ENCODE assay signal across 22 cellular contexts in the genomic region with DNA sequence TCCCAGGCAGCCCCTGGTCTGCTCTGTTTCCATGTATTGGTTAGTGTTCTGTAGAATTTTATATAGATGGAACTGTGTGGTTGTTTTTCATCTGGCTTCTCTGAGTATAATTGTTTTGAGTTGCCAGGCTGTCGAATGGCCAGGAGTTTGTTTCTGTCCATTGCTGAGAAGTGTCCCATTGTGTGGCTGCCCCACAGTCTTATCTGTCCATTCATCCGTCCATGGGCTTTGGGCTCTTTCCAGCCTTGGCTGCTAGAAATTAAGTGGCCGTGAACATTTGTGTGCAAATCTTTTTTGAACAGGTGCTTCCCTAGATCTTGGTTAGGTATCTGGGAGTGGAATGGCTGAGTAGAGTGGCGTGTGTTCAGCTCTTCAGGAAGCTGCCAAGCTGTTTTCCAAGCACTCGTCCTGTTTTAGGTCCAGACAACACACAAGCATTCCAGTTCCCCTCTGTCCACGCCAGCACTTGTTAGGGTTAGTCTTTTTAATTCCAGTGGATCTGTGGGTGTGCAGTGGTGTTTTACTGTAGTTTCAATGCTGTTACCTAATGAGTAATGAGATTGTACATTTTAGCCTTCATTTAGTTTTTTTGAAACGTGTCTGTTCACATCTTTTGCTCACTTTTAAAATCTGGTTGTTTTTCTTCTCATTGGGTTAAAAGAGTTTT.
DNase-seq lines count a peak whose midpoint lies in the region; ATAC-seq, FAIRE-seq and TF ChIP-seq lines count a peak whose summit lies in the region.
"Had no signal": no experiment of that assay in that cellular context is flagged by ENCODE, and none has a peak within 500 bp of the region (broad histone marks: within the 10 kb centered on the region; RNA-seq: fewer than 3 reads in every experiment).

No MANE protein-coding gene starts in this region.

- intact Hi-C loops in GM12878 (cut with micrococcal nuclease; ENCODE audit: unreplicated experiment): no loop called here

- H3K27ac Mint-ChIP-seq in CD4-positive, CD25-positive, alpha-beta regulatory T cell: peak overlapping the region; percentile 3 to 91 (median 15)
- peak overlapping the region; percentile 99 for H3K27ac Mint-ChIP-seq in stimulated activated memory B cell treated with anti-CD40 and anti-IgM and Interleukin-4, amounts not matched to agents 10 μg/mL and 1 μg/mL and 100 μg/mL, for 72 hours
- H3K27ac Mint-ChIP-seq: GM23338 had no signal

- CTCF ChIA-PET in GM12878 (lab: Yijun Ruan, JAX): no interaction called here

- FAIRE-seq in GM12878 (lab: Jason Lieb, UNC): no peak

- peak; percentile 43 for DNase-seq in activated effector memory CD4-positive, alpha-beta T cell treated with anti-CD3 and anti-CD28 coated beads, Interleukin-2, amount 50 U/mL, for 16 hours
- DNase-seq in activated effector memory CD4-positive, alpha-beta T cell treated with Interleukin-2 at 50 U/mL for 16 hours: no peak
- no peak for DNase-seq in CD4-positive, CD25-positive, alpha-beta regulatory T cell
- DNase-seq in GM12878 (ENCODE audit: low read depth, low spot score): no peak
- DNase-seq in NCI-H2107 (lab: John Stamatoyannopoulos, UW): no peak
- no peak for DNase-seq in erythroblast (lab: John Stamatoyannopoulos, UW)
- DNase-seq: 8988T, AML-193, DMS53, GDM1, NCI-H1105 treated with DMSO at 0.1 percent for 48 hours, NCI-H2029 treated with DMSO at 0.1 percent for 48 hours, NCI-H2171, NCI-H345, NCI-H524, NCI-H774 had no signal

- 92% methylated on average over 7 of the region's 7 CpGs for WGBS in GM12878 (ENCODE audit: insufficient coverage, insufficient replicate concordance, low lambda C conversion rate, missing lambda C conversion rate)

- peaks cover 5 to 7% of the 10 kb centered on the region in 2 experiments for H3K9me3 ChIP-seq in CD4-positive, CD25-positive, alpha-beta regulatory T cell (ENCODE audit: control insufficient read depth in 2 of 2, low read length in 2 of 2)
- H3K9me3 ChIP-seq in GM12878 (replicated peaks; ENCODE audit: control insufficient read depth, insufficient read depth, low read length): peaks cover 20% of the 10 kb centered on the region; the same call in 2 of the 3 replicates
- H3K9me3 ChIP-seq: HAP-1 had no signal

- POLR2A ChIA-PET in GM12878 (lab: Charles Lee): no interaction called here

- H2AFZ ChIP-seq in GM12878 (ENCODE audit: control insufficient read depth, low read depth, low read length): no peak overlapping the region
- H2AFZ ChIP-seq: GM23338 had no signal

- peak overlapping the region in 1 of 4 donors; percentile 8 for H3K4me3 Mint-ChIP-seq in CD4-positive, CD25-positive, alpha-beta regulatory T cell
- no peak overlapping the region for H3K4me3 Mint-ChIP-seq in stimulated activated memory B cell treated with anti-CD40 and anti-IgM and Interleukin-4, amounts not matched to agents 10 μg/mL and 1 μg/mL and 100 μg/mL, for 72 hours
- H3K4me3 Mint-ChIP-seq: GM23338 had no signal

- no peak overlapping the region for H3K9ac ChIP-seq in GM12878 (ENCODE audit: control insufficient read depth, insufficient read depth, low read length)
- H3K9ac ChIP-seq: KMS-11 had no signal

- peaks cover 0 to 10% (median 0%) of the 10 kb centered on the region in 7 donors for H3K9me3 Mint-ChIP-seq in CD4-positive, CD25-positive, alpha-beta regulatory T cell
- H3K9me3 Mint-ChIP-seq in stimulated activated memory B cell treated with anti-CD40 and anti-IgM and Interleukin-4, amounts not matched to agents 10 μg/mL and 1 μg/mL and 100 μg/mL, for 72 hours: peaks cover 11% of the 10 kb centered on the region
- H3K9me3 Mint-ChIP-seq: GM23338 had no signal

- in situ Hi-C loops in GM12878 (cut with MboI): no loop called here

- H3K4me2 ChIP-seq in GM12878 (ENCODE audit: control insufficient read depth, insufficient read depth): no peak overlapping the region
- H3K4me2 ChIP-seq: GM23338, KMS-11 had no signal

- peaks cover 49% of the 10 kb centered on the region for H3K36me3 ChIP-seq in CD4-positive, CD25-positive, alpha-beta regulatory T cell (ENCODE audit: control insufficient read depth, insufficient read depth, low read length)
- H3K36me3 ChIP-seq in GM12878 (ENCODE audit: control insufficient read depth in 2 of 2, insufficient read depth in 2 of 2, low read length in 1 of 2): peaks cover 36 to 66% of the 10 kb centered on the region in 2 experiments

- no peak for TF ChIP-seq RAD21 in GM12878 (IDR thresholded peaks at IDR 0.05; ENCODE audit: insufficient read depth, low read depth, low read length)

- BruUV-seq in GM12878 (replicated peaks; lab: Mats Ljungman, UMichigan): no TSS peak

- H3K4me1 ChIP-seq in CD4-positive, CD25-positive, alpha-beta regulatory T cell (ENCODE audit: control insufficient read depth, insufficient read depth, low read length, poor library complexity, severe bottlenecking): peaks cover 20% of the 10 kb centered on the region
- peaks cover 37% of the 10 kb centered on the region for H3K4me1 ChIP-seq in GM12878 (ENCODE audit: control insufficient read depth, insufficient read depth, low read length)
- H3K4me1 ChIP-seq: HAP-1 had no signal

- peaks cover 69% of the 10 kb centered on the region for H3K36me3 Mint-ChIP-seq in CD4-positive, CD25-positive, alpha-beta regulatory T cell
- peaks cover 95% of the 10 kb centered on the region for H3K36me3 Mint-ChIP-seq in stimulated activated memory B cell treated with anti-CD40 and anti-IgM and Interleukin-4, amounts not matched to agents 10 μg/mL and 1 μg/mL and 100 μg/mL, for 72 hours

- TF ChIP-seq POLR2A in GM12878 (IDR thresholded peaks at IDR 0.05; ENCODE audit: low read depth, low read length) (no peak), erythroblast (IDR thresholded peaks at IDR 0.05; ENCODE audit: low read length) (no peak)

- H3K27me3 ChIP-seq in CD4-positive, CD25-positive, alpha-beta regulatory T cell (ENCODE audit: control insufficient read depth, insufficient read depth, low read length): no peaks in the 10 kb centered on the region
- no peaks in the 10 kb centered on the region for H3K27me3 ChIP-seq in GM12878 (replicated peaks in 1 of 2; ENCODE audit: control insufficient read depth in 2 of 2, insufficient read depth in 2 of 2, low read length in 1 of 2)

- peaks cover 13% of the 10 kb centered on the region for H3K79me2 ChIP-seq in GM12878 (ENCODE audit: control insufficient read depth, insufficient read depth, low read length)

- no peak for ATAC-seq in CD4-positive, CD25-positive, alpha-beta regulatory T cell (ENCODE audit: low read depth in 2 of 2)
- no peak for ATAC-seq in GM12878
- ATAC-seq in stimulated activated memory B cell treated with anti-CD40 and anti-IgM and Interleukin-4, amounts not matched to agents 10 μg/mL and 1 μg/mL and 100 μg/mL, for 72 hours: no peak
- ATAC-seq: GM23338, Panc1 had no signal

- no peaks in the 10 kb centered on the region for H3K27me3 Mint-ChIP-seq in CD4-positive, CD25-positive, alpha-beta regulatory T cell
- no peaks in the 10 kb centered on the region for H3K27me3 Mint-ChIP-seq in stimulated activated memory B cell treated with anti-CD40 and anti-IgM and Interleukin-4, amounts not matched to agents 10 μg/mL and 1 μg/mL and 100 μg/mL, for 72 hours

- RAD21 ChIA-PET in GM12878 (lab: Charles Lee; ENCODE audit: unreplicated experiment): no interaction called here

- SMC1A ChIA-PET in GM12878 (lab: Charles Lee; ENCODE audit: uncharacterized antibody, unreplicated experiment): interaction anchor here (1.0 kb wide), 1 partner anchor 10 kb away, joined by 4 read pairs; no protein-coding TSS in a partner anchor

- no peaks in the 10 kb centered on the region for H4K20me1 ChIP-seq in GM12878 (ENCODE audit: control insufficient read depth, insufficient read depth)

- no peak overlapping the region for H3K27ac ChIP-seq in CD4-positive, CD25-positive, alpha-beta regulatory T cell (ENCODE audit: insufficient read depth, low read length, poor library complexity, severe bottlenecking)
- H3K27ac ChIP-seq in GM12878 (ENCODE audit: control insufficient read depth, insufficient read depth): no peak overlapping the region
- H3K27ac ChIP-seq: C4-2B, KMS-11 had no signal

- H3K4me3 ChIP-seq in CD4-positive, CD25-positive, alpha-beta regulatory T cell (ENCODE audit: low read depth, low read length): no peak overlapping the region
- no peak overlapping the region for H3K4me3 ChIP-seq in GM12878
- H3K4me3 ChIP-seq: GM23338, HAP-1 had no signal

- no peak for TF ChIP-seq CTCF in GM12878 (IDR thresholded peaks at IDR 0.05 in 2 of 3, conservative IDR thresholded peaks at IDR 0.05 in 1 of 3; ENCODE audit: control insufficient read depth in 2 of 3, extremely low read depth in 1 of 3, insufficient read depth in 1 of 3, low read depth in 3 of 3, low read length in 3 of 3)

- peaks cover 16 to 45% (median 38%) of the 10 kb centered on the region in 4 donors for H3K4me1 Mint-ChIP-seq in CD4-positive, CD25-positive, alpha-beta regulatory T cell
- peaks cover 57% of the 10 kb centered on the region for H3K4me1 Mint-ChIP-seq in stimulated activated memory B cell treated with anti-CD40 and anti-IgM and Interleukin-4, amounts not matched to agents 10 μg/mL and 1 μg/mL and 100 μg/mL, for 72 hours

- TF ChIP-seq EP300 in GM12878 (IDR thresholded peaks at IDR 0.05; ENCODE audit: borderline replicate concordance in 1 of 2, control insufficient read depth in 1 of 2, low read depth in 2 of 2, low read length in 2 of 2): no peak

TF ChIP-seq in GM12878, 131 proteins besides CTCF, POLR2A, EP300 and RAD21 (continues in another document):
- TF ChIP-seq NBN (IDR thresholded peaks at IDR 0.05) (no peak), NFIC (IDR thresholded peaks at IDR 0.05; ENCODE audit: low read depth, low read length) (no peak), MYB (IDR thresholded peaks at IDR 0.05; ENCODE audit: borderline replicate concordance, low read depth, low read length) (no peak), HCFC1 (IDR thresholded peaks at IDR 0.05; ENCODE audit: low read length) (no peak)
- TF ChIP-seq, protein P1, sequence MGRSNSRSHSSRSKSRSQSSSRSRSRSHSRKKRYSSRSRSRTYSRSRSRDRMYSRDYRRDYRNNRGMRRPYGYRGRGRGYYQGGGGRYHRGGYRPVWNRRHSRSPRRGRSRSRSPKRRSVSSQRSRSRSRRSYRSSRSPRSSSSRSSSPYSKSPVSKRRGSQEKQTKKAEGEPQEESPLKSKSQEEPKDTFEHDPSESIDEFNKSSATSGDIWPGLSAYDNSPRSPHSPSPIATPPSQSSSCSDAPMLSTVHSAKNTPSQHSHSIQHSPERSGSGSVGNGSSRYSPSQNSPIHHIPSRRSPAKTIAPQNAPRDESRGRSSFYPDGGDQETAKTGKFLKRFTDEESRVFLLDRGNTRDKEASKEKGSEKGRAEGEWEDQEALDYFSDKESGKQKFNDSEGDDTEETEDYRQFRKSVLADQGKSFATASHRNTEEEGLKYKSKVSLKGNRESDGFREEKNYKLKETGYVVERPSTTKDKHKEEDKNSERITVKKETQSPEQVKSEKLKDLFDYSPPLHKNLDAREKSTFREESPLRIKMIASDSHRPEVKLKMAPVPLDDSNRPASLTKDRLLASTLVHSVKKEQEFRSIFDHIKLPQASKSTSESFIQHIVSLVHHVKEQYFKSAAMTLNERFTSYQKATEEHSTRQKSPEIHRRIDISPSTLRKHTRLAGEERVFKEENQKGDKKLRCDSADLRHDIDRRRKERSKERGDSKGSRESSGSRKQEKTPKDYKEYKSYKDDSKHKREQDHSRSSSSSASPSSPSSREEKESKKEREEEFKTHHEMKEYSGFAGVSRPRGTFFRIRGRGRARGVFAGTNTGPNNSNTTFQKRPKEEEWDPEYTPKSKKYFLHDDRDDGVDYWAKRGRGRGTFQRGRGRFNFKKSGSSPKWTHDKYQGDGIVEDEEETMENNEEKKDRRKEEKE (IDR thresholded peaks at IDR 0.05): no peak
